34 cellular contexts compared by ENCODE assay signal in the genomic region with DNA sequence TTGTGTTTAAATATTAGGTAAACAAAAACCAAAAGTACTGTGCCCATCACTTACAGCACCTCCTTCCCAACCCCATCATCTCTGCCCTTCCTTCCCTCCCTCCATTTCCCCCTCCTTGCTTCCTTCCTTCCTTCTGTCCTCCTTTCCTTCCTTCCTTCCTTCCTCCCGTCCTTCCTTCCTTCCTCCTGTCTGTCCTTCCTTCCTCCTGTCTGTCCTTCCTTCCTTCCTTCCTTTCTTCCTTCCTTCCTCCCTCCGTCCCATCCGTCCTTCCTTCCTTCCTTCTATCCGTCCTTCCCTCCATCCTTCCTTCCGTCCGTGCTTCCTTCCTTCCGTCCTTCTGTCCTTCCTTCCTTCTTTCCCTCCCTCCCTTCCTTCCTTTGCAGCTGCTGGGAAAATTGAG.
"Had no signal": no experiment of that assay in that cellular context is flagged by ENCODE, and none has a peak within 500 bp of the region (broad histone marks: within the 10 kb centered on the region; RNA-seq: fewer than 3 reads in every experiment).

No MANE protein-coding gene starts in this region.

- DNase-seq: activated B cell treated with CpG ODN at 0.5 μM for 24 hours; activated CD4-positive, alpha-beta T cell treated with anti-CD3 and anti-CD28 coated beads, Interleukin-2, amount 50 U/mL, for 1 hour; activated CD4-positive, alpha-beta T cell treated with anti-CD3 and anti-CD28 coated beads, Interleukin-2, amount 50 U/mL, for 48 hours; activated CD8-positive, alpha-beta memory T cell treated with anti-CD3 and anti-CD28 coated beads for 24 hours; activated effector memory CD4-positive, alpha-beta T cell treated with Interleukin-2 at 50 U/mL for 16 hours; activated gamma-delta T cell treated with Interleukin-2 at 50 U/mL for 16 hours; activated naive CD4-positive, alpha-beta T cell treated with Interleukin-2 at 50 U/mL for 16 hours; activated naive CD8-positive, alpha-beta T cell treated with anti-CD3 and anti-CD28 coated beads for 36 hours; activated naive CD8-positive, alpha-beta T cell treated with anti-CD3 and anti-CD28 coated beads, Interleukin-2, amount 50 U/mL, for 24 hours; activated T-cell treated with anti-CD3 and anti-CD28 coated beads, Interleukin-2, amount 50 U/mL, for 4 hours; adrenal gland; amygdala; aorta; body of pancreas; caudate nucleus; cortex of kidney; dermis blood vessel endothelial cell; effector CD4-positive, alpha-beta T cell; foreskin keratinocyte; gastrocnemius medialis; glutamatergic neuron; heart left ventricle; T-helper 17 cell; T1000; WERI-Rb-1 had no signal

- H3K4me1 ChIP-seq: adrenal gland, body of pancreas, foreskin keratinocyte, gastrocnemius medialis, heart left ventricle had no signal

- H3K27me3 ChIP-seq: body of pancreas had no signal

- H3K4me1 Mint-ChIP-seq: activated naive CD4-positive, alpha-beta T cell treated with anti-CD3 and anti-CD28 coated beads, Interleukin-2, amount 50 U/mL, for 24 hours; activated naive CD8-positive, alpha-beta T cell treated with anti-CD3 and anti-CD28 coated beads for 36 hours; activated naive CD8-positive, alpha-beta T cell treated with anti-CD3 and anti-CD28 coated beads, Interleukin-2, amount 50 U/mL, for 24 hours; activated T-helper 17 cell treated with anti-CD3 and anti-CD28 coated beads, Interleukin-2, amount 50 U/mL, for 72 hours; T-cell had no signal

- H3K27ac Mint-ChIP-seq: activated B cell treated with CpG ODN at 0.5 μM for 24 hours; activated CD8-positive, alpha-beta T cell treated with anti-CD3 and anti-CD28 coated beads for 36 hours; activated naive CD4-positive, alpha-beta T cell treated with anti-CD3 and anti-CD28 coated beads, Interleukin-2, amount 50 U/mL, for 24 hours; activated naive CD8-positive, alpha-beta T cell treated with anti-CD3 and anti-CD28 coated beads for 36 hours; activated naive CD8-positive, alpha-beta T cell treated with anti-CD3 and anti-CD28 coated beads, Interleukin-2, amount 50 U/mL, for 24 hours; activated T-helper 17 cell treated with anti-CD3 and anti-CD28 coated beads, Interleukin-2, amount 50 U/mL, for 72 hours; T-cell; T-helper 17 cell; T-helper 2 cell treated with Interferon-gamma antibody and Interleukin-4, amounts not matched to agents 5 μg/mL and 100 μg/mL, for 36 hours had no signal

- H3K4me3 ChIP-seq: adrenal gland, body of pancreas, gastrocnemius medialis, heart left ventricle had no signal

- FAIRE-seq: colon, endometrium, endothelial cell of umbilical vein had no signal

- H3K36me3 ChIP-seq: adrenal gland, gastrocnemius medialis, heart left ventricle, WERI-Rb-1 had no signal

- H3K4me3 Mint-ChIP-seq: activated B cell treated with CpG ODN at 0.5 μM for 24 hours; activated CD8-positive, alpha-beta T cell treated with anti-CD3 and anti-CD28 coated beads for 36 hours; activated naive CD4-positive, alpha-beta T cell treated with anti-CD3 and anti-CD28 coated beads, Interleukin-2, amount 50 U/mL, for 24 hours; activated naive CD8-positive, alpha-beta T cell treated with anti-CD3 and anti-CD28 coated beads for 36 hours; activated naive CD8-positive, alpha-beta T cell treated with anti-CD3 and anti-CD28 coated beads, Interleukin-2, amount 50 U/mL, for 24 hours; activated T-cell treated with anti-CD3 and anti-CD28 coated beads, Interleukin-2, amount 50 U/mL, for 4 hours; activated T-helper 17 cell treated with anti-CD3 and anti-CD28 coated beads, Interleukin-2, amount 50 U/mL, for 72 hours; T-cell; T-helper 17 cell; T-helper 2 cell treated with Interferon-gamma antibody and Interleukin-4, amounts not matched to agents 5 μg/mL and 100 μg/mL, for 36 hours had no signal

- H3K27ac ChIP-seq: adrenal gland, body of pancreas, epithelial cell of prostate, foreskin keratinocyte, gastrocnemius medialis, heart left ventricle, WERI-Rb-1 had no signal

- H3K27me3 Mint-ChIP-seq: activated CD8-positive, alpha-beta T cell treated with anti-CD3 and anti-CD28 coated beads for 36 hours had no signal

- H3K9me3 ChIP-seq: adrenal gland, body of pancreas, gastrocnemius medialis had no signal

- ATAC-seq: body of pancreas, foreskin keratinocyte, gastrocnemius medialis, heart left ventricle had no signal

- H3K9me3 Mint-ChIP-seq: activated B cell treated with CpG ODN at 0.5 μM for 24 hours; activated CD8-positive, alpha-beta T cell treated with anti-CD3 and anti-CD28 coated beads for 36 hours; activated naive CD4-positive, alpha-beta T cell treated with anti-CD3 and anti-CD28 coated beads, Interleukin-2, amount 50 U/mL, for 24 hours; activated naive CD8-positive, alpha-beta T cell treated with anti-CD3 and anti-CD28 coated beads for 36 hours; activated naive CD8-positive, alpha-beta T cell treated with anti-CD3 and anti-CD28 coated beads, Interleukin-2, amount 50 U/mL, for 24 hours; activated T-cell treated with anti-CD3 and anti-CD28 coated beads, Interleukin-2, amount 50 U/mL, for 4 hours; activated T-helper 17 cell treated with anti-CD3 and anti-CD28 coated beads, Interleukin-2, amount 50 U/mL, for 72 hours; T-cell; T-helper 2 cell treated with Interferon-gamma antibody and Interleukin-4, amounts not matched to agents 5 μg/mL and 100 μg/mL, for 36 hours had no signal

- H3K36me3 Mint-ChIP-seq: activated naive CD4-positive, alpha-beta T cell treated with anti-CD3 and anti-CD28 coated beads, Interleukin-2, amount 50 U/mL, for 24 hours; activated naive CD8-positive, alpha-beta T cell treated with anti-CD3 and anti-CD28 coated beads for 36 hours; T-cell had no signal
